In genomic region chr1:173867753-173868265, GRCh38 we compare ENCODE assay signal across 8 cellular contexts. TPM values are rescaled to one million over a fixed set of nuclear protein-coding genes. Genes with fewer than 3 reads are reported as not detected.
DNase-seq lines count a peak whose midpoint lies in the region; ATAC-seq, FAIRE-seq and TF ChIP-seq lines count a peak whose summit lies in the region.

Gene GAS5 (minus strand): TSS chr1:173867989.

- DNase-seq in GM12891 (ENCODE audit: insufficient read length, low spot score) (peak; percentile 61), NCI-H146 (lab: John Stamatoyannopoulos, UW) (peak; percentile 100), T-helper 1 cell (peak; percentile 97 to 100 (median 99)), amygdala (lab: John Stamatoyannopoulos, UW) (peak; percentile 76 to 99 (median 98)), left cardiac atrium (peak; percentile 99), progenitor cell of endocrine pancreas (ENCODE audit: low spot score, unreplicated experiment) (peak; percentile 97), ureter (ENCODE audit: low spot score) (peak; percentile 100)

- intact Hi-C loops in left cardiac atrium (cut with DNase I) = no loop called here

- FAIRE-seq in GM12891 (lab: Jason Lieb, UNC) = peak; percentile 96

- no peaks in the 10 kb centered on the region for H3K9me3 Mint-ChIP-seq in progenitor cell of endocrine pancreas (ENCODE audit: low read depth)

- peaks cover 40% of the 10 kb centered on the region for H3K36me3 Mint-ChIP-seq in progenitor cell of endocrine pancreas (ENCODE audit: insufficient read depth)

- peaks cover 35% of the 10 kb centered on the region for H3K4me1 Mint-ChIP-seq in progenitor cell of endocrine pancreas (ENCODE audit: low read depth)

- peak within 1 kb of the TSS; percentile 99 for H3K4me3 Mint-ChIP-seq in progenitor cell of endocrine pancreas (ENCODE audit: low read depth)

- TF ChIP-seq POLR2A in GM12891 (IDR thresholded peaks at IDR 0.05; ENCODE audit: low read depth, low read length) = peak; percentile 100

- peak within 1 kb of the TSS; percentile 100 for H3K27ac Mint-ChIP-seq in progenitor cell of endocrine pancreas

- no peak for TF ChIP-seq CTCF in progenitor cell of endocrine pancreas (IDR thresholded peaks at IDR 0.05; ENCODE audit: unreplicated experiment)

- ATAC-seq in HG02798 (IDR thresholded peaks at IDR 0.05; ENCODE audit: poor library complexity, unreplicated experiment) (peak; percentile 77), left cardiac atrium (peak; percentile 95 to 96)

- H3K27me3 Mint-ChIP-seq in progenitor cell of endocrine pancreas = no peaks in the 10 kb centered on the region

TF ChIP-seq in GM12891, 5 proteins besides CTCF, POLR2A, EP300 and RAD21:
- peak; percentile 99 for TF ChIP-seq TAF1 (IDR thresholded peaks at IDR 0.05; ENCODE audit: low read depth, low read length)
- TF ChIP-seq POU2F2 (IDR thresholded peaks at IDR 0.05; ENCODE audit: low read depth, low read length) = peak; percentile 97
- TF ChIP-seq PAX5 (IDR thresholded peaks at IDR 0.05; ENCODE audit: insufficient read depth, low read length, severe bottlenecking) = peak; percentile 18
- peak; percentile 100 for TF ChIP-seq POLR2AphosphoS5 (IDR thresholded peaks at IDR 0.05; ENCODE audit: low read depth, low read length)
- no peak for TF ChIP-seq SPI1 (IDR thresholded peaks at IDR 0.05; ENCODE audit: low read depth, low read length)
TF ChIP-seq in GM12891: peak in this region for 4.

RNA-seq across cellular contexts. Expression of gene GAS5, which starts in this region (rescaled TPM):
- 1,001 TPM for polyA plus RNA-seq in GM12891 (2012; ENCODE audit: low read depth, missing spikeins)
- 100 to 1,000 TPM in 1 of 2 donors, 10 to 100 TPM in 1; 84.3 to 108 TPM for total RNA-seq in left cardiac atrium
- 352 and 423 TPM in 2 replicates for total RNA-seq in progenitor cell of endocrine pancreas
- total RNA-seq in ureter = 543 TPM

Comparison
In these comparisons a context has a peak if more than half of its experiments do, and no peak if none do; other contexts are left out.
1. Peak in every context shown above with its lines: DNase-seq and ATAC-seq.